Comparison of ENCODE assay signal across 22 cellular contexts in genomic region chr7:95986136-95986535, GRCh38.
"Had no signal": no experiment of that assay in that cellular context is flagged by ENCODE, and none has a peak within 500 bp of the region (broad histone marks: within the 10 kb centered on the region; RNA-seq: fewer than 3 reads in every experiment).

No MANE protein-coding gene starts in this region.

- H3K4me1 Mint-ChIP-seq: activated CD4-positive, alpha-beta T cell treated with anti-CD3 and anti-CD28 coated beads, Interleukin-2, amount 10 ng/mL, durations not matched to agents 24 days and 14 days; activated naive CD8-positive, alpha-beta T cell treated with anti-CD3 and anti-CD28 coated beads for 36 hours; activated T-helper 17 cell treated with anti-CD3 and anti-CD28 coated beads, Interleukin-2, amount 50 U/mL, for 72 hours; brain had no signal

- H3K9me3 Mint-ChIP-seq: activated CD4-positive, alpha-beta T cell treated with anti-CD3 and anti-CD28 coated beads, Interleukin-2, amount 10 ng/mL, durations not matched to agents 24 days and 14 days; activated CD8-positive, alpha-beta T cell treated with anti-CD3 and anti-CD28 coated beads for 36 hours; activated naive CD8-positive, alpha-beta T cell treated with anti-CD3 and anti-CD28 coated beads for 36 hours; activated T-helper 17 cell treated with anti-CD3 and anti-CD28 coated beads, Interleukin-2, amount 50 U/mL, for 72 hours; brain; endodermal cell; mesothelial cell of epicardium; stimulated activated naive CD8-positive, alpha-beta T cell treated with anti-CD3 and anti-CD28 coated beads, Interleukin-15, Interleukin-2, amounts not matched to agents 100 ng/mL and 50 ng/mL, for 24 hours; T-helper 2 cell treated with Interferon-gamma antibody and Interleukin-4, amounts not matched to agents 5 μg/mL and 100 μg/mL, for 36 hours had no signal

- H3K4me3 ChIP-seq: dorsolateral prefrontal cortex, skin epidermis, thoracic aorta had no signal

- H3K27ac ChIP-seq: dorsolateral prefrontal cortex, epithelial cell of prostate, foreskin keratinocyte, skin epidermis, thoracic aorta had no signal

- ATAC-seq: activated CD8-positive, alpha-beta T cell treated with anti-CD3 and anti-CD28 coated beads for 36 hours; activated T-helper 17 cell treated with anti-CD3 and anti-CD28 coated beads, Interleukin-2, amount 50 U/mL, for 72 hours; foreskin keratinocyte; left lobe of liver had no signal

- H3K4me3 Mint-ChIP-seq: activated CD4-positive, alpha-beta T cell treated with anti-CD3 and anti-CD28 coated beads, Interleukin-2, amount 10 ng/mL, durations not matched to agents 24 days and 14 days; activated CD8-positive, alpha-beta T cell treated with anti-CD3 and anti-CD28 coated beads for 36 hours; activated naive CD8-positive, alpha-beta T cell treated with anti-CD3 and anti-CD28 coated beads for 36 hours; activated T-helper 17 cell treated with anti-CD3 and anti-CD28 coated beads, Interleukin-2, amount 50 U/mL, for 72 hours; brain; endodermal cell; mesothelial cell of epicardium; stimulated activated naive CD8-positive, alpha-beta T cell treated with anti-CD3 and anti-CD28 coated beads, Interleukin-15, Interleukin-2, amounts not matched to agents 100 ng/mL and 50 ng/mL, for 24 hours; T-helper 2 cell treated with Interferon-gamma antibody and Interleukin-4, amounts not matched to agents 5 μg/mL and 100 μg/mL, for 36 hours had no signal

- H3K27ac Mint-ChIP-seq: activated CD4-positive, alpha-beta T cell treated with anti-CD3 and anti-CD28 coated beads, Interleukin-2, amount 10 ng/mL, durations not matched to agents 24 days and 14 days; activated CD8-positive, alpha-beta T cell treated with anti-CD3 and anti-CD28 coated beads for 36 hours; activated naive CD8-positive, alpha-beta T cell treated with anti-CD3 and anti-CD28 coated beads for 36 hours; activated T-helper 17 cell treated with anti-CD3 and anti-CD28 coated beads, Interleukin-2, amount 50 U/mL, for 72 hours; brain; endodermal cell; mesothelial cell of epicardium; stimulated activated naive CD8-positive, alpha-beta T cell treated with anti-CD3 and anti-CD28 coated beads, Interleukin-15, Interleukin-2, amounts not matched to agents 100 ng/mL and 50 ng/mL, for 24 hours; T-helper 2 cell treated with Interferon-gamma antibody and Interleukin-4, amounts not matched to agents 5 μg/mL and 100 μg/mL, for 36 hours had no signal

- DNase-seq: activated CD4-positive, alpha-beta T cell treated with anti-CD3 and anti-CD28 coated beads, Interleukin-2, amount 10 ng/mL, durations not matched to agents 24 days and 14 days; activated CD4-positive, CD25-positive, alpha-beta regulatory T cell; activated CD8-positive, alpha-beta T cell treated with anti-CD3 and anti-CD28 coated beads for 36 hours; activated naive CD4-positive, alpha-beta T cell; activated naive CD8-positive, alpha-beta T cell treated with anti-CD3 and anti-CD28 coated beads for 36 hours; activated T-cell treated with anti-CD3 and anti-CD28 coated beads, Interleukin-2, amount 50 U/mL, for 1 hour; amniotic stem cell; caudate nucleus; endodermal cell; foreskin keratinocyte; glutamatergic neuron; stimulated activated CD4-positive, alpha-beta T cell treated with anti-CD3 and anti-CD28 coated beads, Interleukin-2, amount 100 ng/mL, for 48 hours had no signal

- H3K36me3 Mint-ChIP-seq: activated naive CD8-positive, alpha-beta T cell treated with anti-CD3 and anti-CD28 coated beads for 36 hours; brain; mesothelial cell of epicardium had no signal

- H3K9me3 ChIP-seq: thoracic aorta had no signal

- H3K4me1 ChIP-seq: foreskin keratinocyte had no signal

- H3K27me3 ChIP-seq: dorsolateral prefrontal cortex, foreskin keratinocyte had no signal
